In genomic region chr5:151758430-151759241, GRCh38 we compare ENCODE assay signal across 1 cellular context.
TF ChIP-seq lines count a peak whose summit lies in the region.

ATOX1 (minus strand) TSS chr5:151758631; CDS start chr5:151758551, 80 bp downstream.

TF ChIP-seq in HepG2, 621 proteins besides CTCF, POLR2A, EP300 and RAD21 (continued from another document and continues in another):
- TF ChIP-seq ZHX1 (CRISPR knock-in tag; IDR thresholded peaks at IDR 0.05; ENCODE audit: low read depth): peak; percentile 66; the same call in 1 of the 2 replicates
- TF ChIP-seq DPF2 (CRISPR knock-in tag; IDR thresholded peaks at IDR 0.05; ENCODE audit: borderline replicate concordance, low read depth): no peak
- TF ChIP-seq KDM5A (IDR thresholded peaks at IDR 0.05; ENCODE audit: borderline replicate concordance, low read length): peak; percentile 28; the same call in 1 of the 2 replicates
- TF ChIP-seq KLF12 (CRISPR knock-in tag; IDR thresholded peaks at IDR 0.05; ENCODE audit: borderline replicate concordance): no peak
- TF ChIP-seq ZNF136 (CRISPR knock-in tag; IDR thresholded peaks at IDR 0.05; ENCODE audit: low read depth): peak; percentile 46; the same call in 1 of the 2 replicates
- peak; percentile 55; the same call in 1 of the 2 replicates for TF ChIP-seq TFE3 (CRISPR knock-in tag; IDR thresholded peaks at IDR 0.05)
- no peak for TF ChIP-seq ZNF883 (CRISPR knock-in tag; IDR thresholded peaks at IDR 0.05; ENCODE audit: not compliant biosample characterization)
- peak; percentile 89 for TF ChIP-seq ZNF280B (CRISPR knock-in tag; IDR thresholded peaks at IDR 0.05; ENCODE audit: borderline replicate concordance)
- TF ChIP-seq ZBTB25 (CRISPR knock-in tag; IDR thresholded peaks at IDR 0.05): no peak
- peak; percentile 75 for TF ChIP-seq ZNF224 (CRISPR knock-in tag; IDR thresholded peaks at IDR 0.05)
- no peak for TF ChIP-seq ZMAT5 (CRISPR knock-in tag; IDR thresholded peaks at IDR 0.05; ENCODE audit: borderline replicate concordance, low read depth)
- TF ChIP-seq NBN (conservative IDR thresholded peaks at IDR 0.05): no peak
- TF ChIP-seq ZNF788 (CRISPR knock-in tag; IDR thresholded peaks at IDR 0.05; ENCODE audit: borderline replicate concordance): peak; percentile 62
- 0 out of 2 replicates have a peak, but pooled peaks have one; percentile 63 for TF ChIP-seq CAMTA2 (CRISPR knock-in tag; IDR thresholded peaks at IDR 0.05; ENCODE audit: borderline replicate concordance)
- TF ChIP-seq REPIN1 (CRISPR knock-in tag; IDR thresholded peaks at IDR 0.05; ENCODE audit: borderline replicate concordance, low read depth): peak; percentile 63
- TF ChIP-seq ZBTB34 (CRISPR knock-in tag; IDR thresholded peaks at IDR 0.05): no peak
- peak; percentile 93 for TF ChIP-seq ZNF687 (CRISPR knock-in tag; IDR thresholded peaks at IDR 0.05)
- TF ChIP-seq ZNF10 (CRISPR knock-in tag; IDR thresholded peaks at IDR 0.05; ENCODE audit: borderline replicate concordance, low read depth): no peak
- TF ChIP-seq ZKSCAN1 (IDR thresholded peaks at IDR 0.05; ENCODE audit: low read length): peak; percentile 12; the same call in 1 of the 2 replicates
- no peak; the same call in 1 of the 2 replicates for TF ChIP-seq ZNF124 (CRISPR knock-in tag; IDR thresholded peaks at IDR 0.05)
- no peak for TF ChIP-seq MAFF (IDR thresholded peaks at IDR 0.05; ENCODE audit: low read depth, low read length)
- no peak for TF ChIP-seq SMARCE1 (IDR thresholded peaks at IDR 0.05; ENCODE audit: borderline replicate concordance)
- no peak for TF ChIP-seq ZNF407 (CRISPR knock-in tag; IDR thresholded peaks at IDR 0.05; ENCODE audit: not compliant biosample characterization)
- TF ChIP-seq ZNF331 (CRISPR knock-in tag; IDR thresholded peaks at IDR 0.05): no peak
- TF ChIP-seq PRMT3 (CRISPR knock-in tag; IDR thresholded peaks at IDR 0.05; ENCODE audit: borderline replicate concordance, low read depth): 0 out of 2 replicates have a peak, but pooled peaks have one; percentile 7
- no peak for TF ChIP-seq CC2D1A (CRISPR knock-in tag; IDR thresholded peaks at IDR 0.05)
- TF ChIP-seq TGIF2 (CRISPR knock-in tag; IDR thresholded peaks at IDR 0.05): 0 out of 2 replicates have a peak, but pooled peaks have one; percentile 28
- TF ChIP-seq ZGPAT (CRISPR knock-in tag; IDR thresholded peaks at IDR 0.05): peak; percentile 72; the same call in 1 of the 2 replicates
- no peak for TF ChIP-seq ZNF747 (CRISPR knock-in tag; IDR thresholded peaks at IDR 0.05; ENCODE audit: borderline replicate concordance)
